ENCODE assay signal across 28 cellular contexts in the genomic region with DNA sequence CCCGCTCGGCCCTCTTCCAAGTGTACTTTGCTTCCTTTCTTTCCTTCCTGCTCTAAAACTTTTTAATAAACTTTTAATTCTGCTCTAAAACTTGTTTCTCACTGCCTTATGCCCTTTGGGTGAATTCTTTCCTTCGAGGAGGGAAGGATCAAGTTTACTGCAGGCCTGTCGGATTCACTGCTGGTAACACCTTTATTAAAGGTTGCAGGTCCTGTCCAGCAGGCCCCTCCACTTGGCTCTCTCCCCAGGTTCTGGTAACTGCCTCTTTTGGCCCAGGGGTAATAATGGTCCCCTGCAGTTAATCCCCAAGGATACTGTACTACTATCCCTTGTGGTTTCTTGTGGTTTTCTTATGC.
DNase-seq lines count a peak whose midpoint lies in the region; ATAC-seq and TF ChIP-seq lines count a peak whose summit lies in the region.
"Had no signal": no experiment of that assay in that cellular context is flagged by ENCODE, and none has a peak within 500 bp of the region (broad histone marks: within the 10 kb centered on the region; RNA-seq: fewer than 3 reads in every experiment).

No MANE protein-coding gene starts in this region.

- no peak for DNase-seq in RWPE2 (ENCODE audit: low spot score)
- peak; percentile 77 for DNase-seq in prostate gland (ENCODE audit: low spot score)
- no peak for DNase-seq in HuH-7.5 (ENCODE audit: low spot score)
- no peak for DNase-seq in activated effector memory CD4-positive, alpha-beta T cell treated with anti-CD3 and anti-CD28 coated beads, Interleukin-2, amount 50 U/mL, for 16 hours
- DNase-seq: activated CD4-positive, alpha-beta memory T cell treated with anti-CD3 and anti-CD28 coated beads, Interleukin-2, amount 10 ng/mL, durations not matched to agents 7 days and 5 days; activated CD4-positive, alpha-beta T cell treated with anti-CD3 and anti-CD28 coated beads for 1 hour; activated CD8-positive, alpha-beta memory T cell treated with anti-CD3 and anti-CD28 coated beads, Interleukin-2, amount 50 U/mL, for 48 hours; activated naive CD4-positive, alpha-beta T cell treated with anti-CD3 and anti-CD28 coated beads, Interleukin-2, amount 10 ng/mL, durations not matched to agents 7 days and 5 days; adrenal gland; body of pancreas; COR-L47; DMS53; left ventricle myocardium inferior; midbrain; naive thymus-derived CD4-positive, alpha-beta T cell; NCI-H1417 treated with DMSO at 0.1 percent for 48 hours; NCI-H2081; NCI-H226; occipital lobe; SHP77 treated with DMSO at 0.1 percent for 48 hours; substantia nigra had no signal

- ATAC-seq in RWPE2 (ENCODE audit: low read depth) (no peak), HG03025 (IDR thresholded peaks at IDR 0.05; ENCODE audit: low FRiP score, unreplicated experiment) (no peak), gastroesophageal sphincter (no peak)
- ATAC-seq: body of pancreas; HCT116; naive thymus-derived CD4-positive, alpha-beta T cell; stimulated activated memory B cell treated with anti-CD40 and anti-IgM and Interleukin-4, amounts not matched to agents 10 μg/mL and 1 μg/mL and 100 μg/mL, for 72 hours had no signal

- H3K36me3 ChIP-seq in HUES48 (ENCODE audit: control insufficient read depth, insufficient read depth, low read length) (no peaks in the 10 kb centered on the region), RWPE2 (ENCODE audit: low read depth) (no peaks in the 10 kb centered on the region), iPS-20b (ENCODE audit: insufficient read depth, low read depth, low read length) (no peaks in the 10 kb centered on the region), prostate gland (no peaks in the 10 kb centered on the region), gastroesophageal sphincter (no peaks in the 10 kb centered on the region)
- H3K36me3 ChIP-seq: adrenal gland, BLaER1, left ventricle myocardium inferior had no signal

- TF ChIP-seq CTCF in RWPE2 (IDR thresholded peaks at IDR 0.05; ENCODE audit: poor library complexity, severe bottlenecking): no peak
- TF ChIP-seq CTCF in prostate gland (IDR thresholded peaks at IDR 0.05): no peak
- no peak for TF ChIP-seq CTCF in gastroesophageal sphincter (IDR thresholded peaks at IDR 0.05)

- H3K9me3 ChIP-seq in HUES48 (ENCODE audit: control insufficient read depth, insufficient read depth, low read length) (no peaks in the 10 kb centered on the region), RWPE2 (ENCODE audit: severe bottlenecking) (no peaks in the 10 kb centered on the region), iPS-20b (ENCODE audit: insufficient read depth, low read depth, low read length) (peaks cover 4% of the 10 kb centered on the region), prostate gland (no peaks in the 10 kb centered on the region), gastroesophageal sphincter (peaks cover 0 to 5% (median 0%) of the 10 kb centered on the region in 3 donors)
- H3K9me3 ChIP-seq: adrenal gland, body of pancreas had no signal

- TF ChIP-seq EP300 in gastroesophageal sphincter (IDR thresholded peaks at IDR 0.05): no peak

- H3K4me1 ChIP-seq in HUES48 (ENCODE audit: control insufficient read depth, insufficient read depth, low read length) (peaks cover 32% of the 10 kb centered on the region), RWPE2 (ENCODE audit: insufficient read depth, poor library complexity, severe bottlenecking) (peaks cover 11% of the 10 kb centered on the region), iPS-20b (ENCODE audit: insufficient read depth, low read length) (peaks cover 25% of the 10 kb centered on the region), prostate gland (replicated peaks) (no peaks in the 10 kb centered on the region), gastroesophageal sphincter (no peaks in the 10 kb centered on the region)
- H3K4me1 ChIP-seq: adrenal gland, BLaER1 had no signal

- WGBS in prostate gland: 52% methylated on average over 4 of the region's 4 CpGs
- whole genome bisulfite sequencing in gastroesophageal sphincter (ENCODE audit: low coverage in 1 of 2), 2 donors: 95 to 96% methylated on average over 4 of the region's 4 CpGs

- TF ChIP-seq POLR2A in prostate gland (IDR thresholded peaks at IDR 0.05): no peak
- no peak for TF ChIP-seq POLR2A in gastroesophageal sphincter (IDR thresholded peaks at IDR 0.05)

- intact Hi-C loops in prostate gland (cut with DNase I): no loop called here

- no peaks in the 10 kb centered on the region for H3K27me3 ChIP-seq in HUES48 (ENCODE audit: control insufficient read depth, insufficient read depth, low read length)
- H3K27me3 ChIP-seq in RWPE2 (ENCODE audit: insufficient read depth, poor library complexity, severe bottlenecking): no peaks in the 10 kb centered on the region
- H3K27me3 ChIP-seq in iPS-20b (ENCODE audit: insufficient read depth, low read length): no peaks in the 10 kb centered on the region
- no peaks in the 10 kb centered on the region for H3K27me3 ChIP-seq in prostate gland (replicated peaks; ENCODE audit: insufficient read depth)
- no peaks in the 10 kb centered on the region for H3K27me3 ChIP-seq in gastroesophageal sphincter
- H3K27me3 ChIP-seq: adrenal gland, BLaER1, body of pancreas had no signal

- no peak overlapping the region for H3K4me3 ChIP-seq in HUES48 (ENCODE audit: low read depth, low read length)
- no peak overlapping the region for H3K4me3 ChIP-seq in RWPE2 (ENCODE audit: severe bottlenecking)
- H3K4me3 ChIP-seq in iPS-20b (ENCODE audit: low read length): no peak overlapping the region
- no peak overlapping the region for H3K4me3 ChIP-seq in prostate gland
- H3K4me3 ChIP-seq in gastroesophageal sphincter: no peak overlapping the region
- H3K4me3 ChIP-seq: adrenal gland, BLaER1, body of pancreas, left ventricle myocardium inferior had no signal

- H3K9ac ChIP-seq in HUES48 (ENCODE audit: low read depth, low read length) (no peak overlapping the region), iPS-20b (ENCODE audit: low read depth, low read length) (peak overlapping the region; percentile 70; the same call in 1 of the 2 replicates)
- H3K9ac ChIP-seq: BLaER1 had no signal

- H3K27ac ChIP-seq in HUES48 (ENCODE audit: low read depth, low read length) (peak overlapping the region; percentile 86), RWPE2 (ENCODE audit: poor library complexity, severe bottlenecking) (peak overlapping the region; percentile 30), iPS-20b (ENCODE audit: low read length) (peak overlapping the region; percentile 69), prostate gland (peak overlapping the region; percentile 38 to 74), gastroesophageal sphincter (no peak overlapping the region)
- H3K27ac ChIP-seq: adrenal gland, BLaER1, body of pancreas, left ventricle myocardium inferior had no signal

Comparison
In these comparisons a context has a peak if more than half of its experiments do, and no peak if none do; other contexts are left out.
1. H3K27ac ChIP-seq: peak in HUES48 (single experiment), RWPE2 (single experiment), iPS-20b (single experiment) and prostate gland (2 of 2); none in gastroesophageal sphincter (0 of 4).